ENCODE assay signal across 1 cellular context in the genomic region with DNA sequence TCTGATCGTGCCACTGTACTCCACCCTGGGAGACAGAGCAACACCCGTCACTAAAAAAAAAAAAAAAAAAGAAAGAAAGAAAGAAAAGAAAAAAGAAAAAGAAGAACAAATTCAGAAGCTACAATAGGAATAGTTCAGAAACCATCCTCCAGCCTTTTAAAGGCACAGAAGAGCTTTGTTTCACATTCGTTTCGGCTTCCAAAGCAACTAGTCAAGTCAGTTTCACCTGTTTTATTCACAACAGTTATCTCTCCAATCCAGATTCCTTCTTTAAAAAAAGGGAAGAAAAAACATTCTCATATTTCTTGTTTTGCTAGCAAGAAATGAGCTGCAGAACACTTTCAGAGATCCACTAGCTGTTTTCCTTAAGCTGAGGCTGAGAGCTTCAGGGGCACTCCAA.
TF ChIP-seq lines count a peak whose summit lies in the region.

No MANE protein-coding gene starts in this region.

TF ChIP-seq in A549, 52 proteins besides CTCF, POLR2A, EP300 and RAD21 (continued from another document):
- TF ChIP-seq, protein P1, sequence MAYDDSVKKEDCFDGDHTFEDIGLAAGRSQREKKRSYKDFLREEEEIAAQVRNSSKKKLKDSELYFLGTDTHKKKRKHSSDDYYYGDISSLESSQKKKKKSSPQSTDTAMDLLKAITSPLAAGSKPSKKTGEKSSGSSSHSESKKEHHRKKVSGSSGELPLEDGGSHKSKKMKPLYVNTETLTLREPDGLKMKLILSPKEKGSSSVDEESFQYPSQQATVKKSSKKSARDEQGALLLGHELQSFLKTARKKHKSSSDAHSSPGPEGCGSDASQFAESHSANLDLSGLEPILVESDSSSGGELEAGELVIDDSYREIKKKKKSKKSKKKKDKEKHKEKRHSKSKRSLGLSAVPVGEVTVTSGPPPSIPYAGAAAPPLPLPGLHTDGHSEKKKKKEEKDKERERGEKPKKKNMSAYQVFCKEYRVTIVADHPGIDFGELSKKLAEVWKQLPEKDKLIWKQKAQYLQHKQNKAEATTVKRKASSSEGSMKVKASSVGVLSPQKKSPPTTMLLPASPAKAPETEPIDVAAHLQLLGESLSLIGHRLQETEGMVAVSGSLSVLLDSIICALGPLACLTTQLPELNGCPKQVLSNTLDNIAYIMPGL (CRISPR knock-in tag; IDR thresholded peaks at IDR 0.05; ENCODE audit: borderline replicate concordance) = no peak
- TF ChIP-seq NPAS2 (CRISPR knock-in tag; IDR thresholded peaks at IDR 0.05; ENCODE audit: borderline replicate concordance) (no peak), CEBPB (IDR thresholded peaks at IDR 0.05) (no peak), JUNB (IDR thresholded peaks at IDR 0.05) (no peak), EHMT2 (IDR thresholded peaks at IDR 0.05; ENCODE audit: low read depth) (no peak), GATA3 (IDR thresholded peaks at IDR 0.05; ENCODE audit: borderline replicate concordance) (no peak)
- TF ChIP-seq, protein P2, sequence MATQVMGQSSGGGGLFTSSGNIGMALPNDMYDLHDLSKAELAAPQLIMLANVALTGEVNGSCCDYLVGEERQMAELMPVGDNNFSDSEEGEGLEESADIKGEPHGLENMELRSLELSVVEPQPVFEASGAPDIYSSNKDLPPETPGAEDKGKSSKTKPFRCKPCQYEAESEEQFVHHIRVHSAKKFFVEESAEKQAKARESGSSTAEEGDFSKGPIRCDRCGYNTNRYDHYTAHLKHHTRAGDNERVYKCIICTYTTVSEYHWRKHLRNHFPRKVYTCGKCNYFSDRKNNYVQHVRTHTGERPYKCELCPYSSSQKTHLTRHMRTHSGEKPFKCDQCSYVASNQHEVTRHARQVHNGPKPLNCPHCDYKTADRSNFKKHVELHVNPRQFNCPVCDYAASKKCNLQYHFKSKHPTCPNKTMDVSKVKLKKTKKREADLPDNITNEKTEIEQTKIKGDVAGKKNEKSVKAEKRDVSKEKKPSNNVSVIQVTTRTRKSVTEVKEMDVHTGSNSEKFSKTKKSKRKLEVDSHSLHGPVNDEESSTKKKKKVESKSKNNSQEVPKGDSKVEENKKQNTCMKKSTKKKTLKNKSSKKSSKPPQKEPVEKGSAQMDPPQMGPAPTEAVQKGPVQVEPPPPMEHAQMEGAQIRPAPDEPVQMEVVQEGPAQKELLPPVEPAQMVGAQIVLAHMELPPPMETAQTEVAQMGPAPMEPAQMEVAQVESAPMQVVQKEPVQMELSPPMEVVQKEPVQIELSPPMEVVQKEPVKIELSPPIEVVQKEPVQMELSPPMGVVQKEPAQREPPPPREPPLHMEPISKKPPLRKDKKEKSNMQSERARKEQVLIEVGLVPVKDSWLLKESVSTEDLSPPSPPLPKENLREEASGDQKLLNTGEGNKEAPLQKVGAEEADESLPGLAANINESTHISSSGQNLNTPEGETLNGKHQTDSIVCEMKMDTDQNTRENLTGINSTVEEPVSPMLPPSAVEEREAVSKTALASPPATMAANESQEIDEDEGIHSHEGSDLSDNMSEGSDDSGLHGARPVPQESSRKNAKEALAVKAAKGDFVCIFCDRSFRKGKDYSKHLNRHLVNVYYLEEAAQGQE (IDR thresholded peaks at IDR 0.05) = no peak
